ENCODE assay signal across 26 cellular contexts in the genomic region with DNA sequence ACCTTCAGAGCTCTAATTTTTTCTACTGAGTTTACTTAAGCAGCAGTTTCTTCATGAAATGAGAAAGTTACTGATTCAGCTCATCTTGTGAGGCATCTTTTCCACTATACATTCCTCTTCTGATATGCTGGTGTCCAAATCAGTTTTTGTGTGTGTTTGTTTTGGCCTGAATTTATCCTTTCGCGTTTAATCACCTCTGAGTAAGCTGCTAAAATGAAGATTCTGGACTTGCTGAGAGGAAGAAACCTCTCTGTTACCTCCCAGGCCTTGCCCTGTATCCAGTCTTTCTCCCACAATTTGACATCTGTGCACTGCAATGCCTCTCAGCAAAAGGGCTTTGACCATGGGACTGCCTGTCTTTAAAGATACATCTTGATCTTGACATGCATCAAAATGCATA.
"Had no signal": no experiment of that assay in that cellular context is flagged by ENCODE, and none has a peak within 500 bp of the region (broad histone marks: within the 10 kb centered on the region; RNA-seq: fewer than 3 reads in every experiment).

No MANE protein-coding gene starts in this region.

- H3K27me3 ChIP-seq: colonic mucosa, esophagus muscularis mucosa, left lung, neutrophil, pancreas, right atrium auricular region, stomach, thyroid gland had no signal

- H3K27ac ChIP-seq: colonic mucosa, esophagus muscularis mucosa, left lung, neutrophil, pancreas, prostate gland, right atrium auricular region, stomach, thyroid gland had no signal

- H3K4me3 ChIP-seq: colonic mucosa, esophagus muscularis mucosa, left lung, pancreas, prostate gland, right atrium auricular region, smooth muscle cell, stomach, thyroid gland had no signal

- H3K9me3 ChIP-seq: colonic mucosa, esophagus muscularis mucosa, neutrophil, pancreas, prostate gland, right atrium auricular region, stomach, thyroid gland had no signal

- ATAC-seq: left lung; naive thymus-derived CD4-positive, alpha-beta T cell; pancreas; sciatic nerve; stimulated activated effector memory CD8-positive, alpha-beta T cell treated with anti-CD3 and anti-CD28 coated beads, Interleukin-12 subunit alpha, Interleukin-12 subunit beta, amount 100 ng/mL, for 72 hours had no signal

- H3K4me1 ChIP-seq: colonic mucosa, esophagus muscularis mucosa, left lung, pancreas, prostate gland, right atrium auricular region, stomach, thyroid gland had no signal

- H3K4me2 ChIP-seq: smooth muscle cell had no signal

- H3K36me3 ChIP-seq: colonic mucosa, esophagus muscularis mucosa, left lung, neutrophil, pancreas, prostate gland, right atrium auricular region, stomach, thyroid gland had no signal

- DNase-seq: colonic mucosa; dermis blood vessel endothelial cell; effector memory CD4-positive, alpha-beta T cell; hypothalamus; immature natural killer cell; left cardiac atrium; left lung; mammary epithelial cell; mesendoderm; midbrain; naive thymus-derived CD4-positive, alpha-beta T cell; nephron progenitor cell; pancreas; stimulated activated CD4-positive, alpha-beta T cell treated with anti-CD3 and anti-CD28 coated beads, Interleukin-2, amount 100 ng/mL, for 24 hours; stimulated activated CD4-positive, alpha-beta T cell treated with anti-CD3 and anti-CD28 coated beads, Interleukin-4, amount 100 ng/mL, for 24 hours; stimulated activated naive CD4-positive, alpha-beta T cell treated with Interleukin-2 at 50 U/mL for 16 hours; stomach; thyroid gland; trophoblast cell had no signal
